7 cellular contexts compared by ENCODE assay signal in genomic region chr10:17023386-17024298, GRCh38.
A peak's percentile ranks its signal among the peaks of the same experiment; 100 is the strongest.
DNase-seq lines count a peak whose midpoint lies in the region; ATAC-seq lines count a peak whose summit lies in the region.

No MANE protein-coding gene starts in this region.

- DNase-seq in GM19238 (ENCODE audit: insufficient read length, low spot score) (peak; percentile 32), SJSA1 (ENCODE audit: low read depth in 1 of 2, low spot score in 2 of 2) (peak; percentile 94), left ventricle myocardium superior (no peak), NCI-H1694 (lab: John Stamatoyannopoulos, UW) (no peak)
- DNase-seq in activated naive CD4-positive, alpha-beta T cell treated with anti-CD3 and anti-CD28 coated beads, Interleukin-2, amount 50 U/mL, for 72 hours (ENCODE audit: low spot score in 2 of 2) = peak; percentile 64 to 73
- peak; percentile 10 to 45 for DNase-seq in stimulated activated CD4-positive, alpha-beta T cell treated with anti-CD3 and anti-CD28 coated beads, Interleukin-15, amount 100 ng/mL, for 1 hour (ENCODE audit: low read depth in 1 of 2, low spot score in 1 of 2)

- no peaks in the 10 kb centered on the region for H3K27me3 ChIP-seq in SJSA1 (replicated peaks)

- peak overlapping the region; percentile 94 for H3K27ac ChIP-seq in SJSA1

- no peak overlapping the region for H3K4me3 ChIP-seq in SJSA1

- peak overlapping the region; percentile 94 to 97 for H3K27ac Mint-ChIP-seq in activated naive CD4-positive, alpha-beta T cell treated with anti-CD3 and anti-CD28 coated beads, Interleukin-2, amount 50 U/mL, for 72 hours

- no peaks in the 10 kb centered on the region for H3K36me3 ChIP-seq in SJSA1

- peaks cover 8 to 11% of the 10 kb centered on the region in 2 donors for H3K36me3 Mint-ChIP-seq in activated naive CD4-positive, alpha-beta T cell treated with anti-CD3 and anti-CD28 coated beads, Interleukin-2, amount 50 U/mL, for 72 hours

- H3K4me1 ChIP-seq in SJSA1 (replicated peaks) = peaks cover 49% of the 10 kb centered on the region

- H3K9me3 ChIP-seq in SJSA1 (replicated peaks) = no peaks in the 10 kb centered on the region

- H3K9me3 Mint-ChIP-seq in activated naive CD4-positive, alpha-beta T cell treated with anti-CD3 and anti-CD28 coated beads, Interleukin-2, amount 50 U/mL, for 72 hours = peaks cover 6 to 11% of the 10 kb centered on the region in 2 donors

- intact Hi-C loops in left ventricle myocardium superior (cut with micrococcal nuclease) = no loop called here

- peak; percentile 95 for ATAC-seq in HG03139 (IDR thresholded peaks at IDR 0.05; ENCODE audit: unreplicated experiment)
- ATAC-seq in activated naive CD4-positive, alpha-beta T cell treated with anti-CD3 and anti-CD28 coated beads, Interleukin-2, amount 50 U/mL, for 72 hours = peak; percentile 65 to 72
- ATAC-seq in left ventricle myocardium superior = peak; percentile 91

Comparison
In these comparisons a context has a peak if more than half of its experiments do, and no peak if none do; other contexts are left out.
1. DNase-seq: peak in GM19238 (single experiment), SJSA1 (2 of 2), activated naive CD4-positive, alpha-beta T cell treated with anti-CD3 and anti-CD28 coated beads, Interleukin-2, amount 50 U/mL, for 72 hours (2 of 2) and stimulated activated CD4-positive, alpha-beta T cell treated with anti-CD3 and anti-CD28 coated beads, Interleukin-15, amount 100 ng/mL, for 1 hour (2 of 2); none in left ventricle myocardium superior (single experiment) and NCI-H1694 (single experiment).
2. Peak in every context shown above with its lines, with median percentiles within 50 percentile points of each other: ATAC-seq.